2 cellular contexts compared by ENCODE assay signal in genomic region chr16:88830783-88831182, GRCh38.
TF ChIP-seq lines count a peak whose summit lies in the region.

No MANE protein-coding gene starts in this region.

TF ChIP-seq in WTC11, 78 proteins besides CTCF, POLR2A, EP300 and RAD21 (continued from another document):
- no peak for TF ChIP-seq ATF2 (CRISPR knock-in tag; IDR thresholded peaks at IDR 0.05; ENCODE audit: borderline replicate concordance, low read depth)
- TF ChIP-seq ZBTB21 (CRISPR knock-in tag; IDR thresholded peaks at IDR 0.05; ENCODE audit: borderline replicate concordance) = no peak
- TF ChIP-seq CREM (CRISPR knock-in tag; IDR thresholded peaks at IDR 0.05) = no peak
- TF ChIP-seq PRRX2 (CRISPR knock-in tag; IDR thresholded peaks at IDR 0.05) = no peak
- TF ChIP-seq FOXP1 (CRISPR knock-in tag; IDR thresholded peaks at IDR 0.05; ENCODE audit: borderline replicate concordance) = no peak
- no peak for TF ChIP-seq FOXK1 (CRISPR knock-in tag; IDR thresholded peaks at IDR 0.05)
- TF ChIP-seq MLX (CRISPR knock-in tag; IDR thresholded peaks at IDR 0.05) = no peak
- TF ChIP-seq NFYB (CRISPR knock-in tag; conservative IDR thresholded peaks at IDR 0.05; ENCODE audit: low read depth) = no peak
- no peak for TF ChIP-seq ZNF263 (CRISPR knock-in tag; IDR thresholded peaks at IDR 0.05; ENCODE audit: low read depth)

TF ChIP-seq in GM23338, 12 proteins besides CTCF, POLR2A, EP300 and RAD21 (continued from another document):
- TF ChIP-seq ZNF462 (CRISPR knock-in tag; IDR thresholded peaks at IDR 0.05) = no peak
- no peak for TF ChIP-seq POLR2AphosphoS5 (IDR thresholded peaks at IDR 0.05; ENCODE audit: low read depth)
- no peak for TF ChIP-seq ETS1 (IDR thresholded peaks at IDR 0.05)
- TF ChIP-seq CREB1 (CRISPR knock-in tag; IDR thresholded peaks at IDR 0.05; ENCODE audit: low read depth) = no peak
- TF ChIP-seq ZNF331 (CRISPR knock-in tag; IDR thresholded peaks at IDR 0.05; ENCODE audit: low read depth) = no peak
